ENCODE assay signal across 18 cellular contexts in the genomic region with DNA sequence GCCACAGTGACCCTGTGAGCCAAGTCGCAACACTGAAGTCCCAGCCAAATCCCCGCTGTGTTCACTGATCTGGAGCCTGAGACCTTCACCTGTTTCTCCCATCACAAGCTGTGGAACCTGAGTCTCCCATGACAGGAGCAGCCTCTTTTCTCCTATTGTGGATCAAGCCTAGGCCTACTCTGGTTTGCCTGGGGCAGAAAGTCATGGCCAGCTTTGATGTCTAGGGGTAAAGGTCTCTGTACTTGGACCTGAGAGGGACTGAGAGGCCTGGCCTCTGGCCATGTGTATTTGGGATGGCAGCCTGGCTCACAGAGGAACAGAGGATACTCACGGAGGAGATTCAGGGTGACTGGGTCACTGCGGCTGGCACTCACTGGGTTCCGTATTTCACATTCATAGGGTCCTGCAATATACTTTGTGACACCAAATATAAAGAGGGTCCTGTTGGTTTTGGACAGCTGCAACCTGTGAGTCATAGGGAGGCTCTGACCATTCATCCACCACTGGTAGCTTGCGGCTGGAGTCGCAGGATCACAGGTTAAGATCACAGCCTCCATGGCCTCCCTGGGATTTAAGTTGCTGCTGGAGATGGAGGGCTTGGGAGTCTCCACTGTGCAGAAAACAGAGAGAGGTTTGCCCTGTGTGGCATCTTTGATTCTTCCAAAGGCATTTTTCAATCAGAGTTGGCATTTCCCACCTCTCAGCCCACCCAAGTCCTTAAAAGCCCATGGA. TPM values are rescaled to one million over a fixed set of nuclear protein-coding genes. Genes with fewer than 3 reads are reported as not detected.
"Had no signal": no experiment of that assay in that cellular context is flagged by ENCODE, and none has a peak within 500 bp of the region (broad histone marks: within the 10 kb centered on the region; RNA-seq: fewer than 3 reads in every experiment).

No MANE protein-coding gene starts in this region.

RNA-seq across cellular contexts. Expression of gene PSG4, which starts 7.6 kb away (rescaled TPM):
- total RNA-seq: activated naive CD4-positive, alpha-beta T cell treated with anti-CD3 and anti-CD28 coated beads for 36 hours; activated naive CD8-positive, alpha-beta T cell treated with anti-CD3 and anti-CD28 coated beads for 36 hours; activated naive CD8-positive, alpha-beta T cell treated with anti-CD3 and anti-CD28 coated beads, Interleukin-2, amount 10 ng/mL, durations not matched to agents 7 days and 5 days; activated T-cell treated with anti-CD3 and anti-CD28 coated beads, Interleukin-2, amount 50 U/mL, for 4 hours; activated T-cell treated with anti-CD3 and anti-CD28 coated beads, Interleukin-2, amount 50 U/mL, for 72 hours; activated T-helper 1 cell treated with anti-CD3 and anti-CD28 coated beads, Interleukin-12 subunit alpha, Interleukin-12 subunit beta, Interleukin-2, Interleukin-4 antibody, amounts not matched to agents 30 ng/mL and 10 ng/mL and 1 ng/mL, durations not matched to agents 14 hours and 24 hours and 36 hours; activated T-helper 2 cell treated with anti-CD3 and anti-CD28 coated beads, Interferon-gamma antibody, Interleukin-2, Interleukin-4, amounts not matched to agents 10 μg/mL and 5 μg/mL and 100 μg/mL, durations not matched to agents 14 hours and 24 hours and 36 hours; aorta; ascending aorta; cardiac muscle cell; cardiac septum; cerebellum had no signal
- polyA plus RNA-seq: aorta, cardiac muscle cell had no signal

RNA-seq across cellular contexts. Expression of gene PSG5, which starts 11.5 kb away (rescaled TPM):
- total RNA-seq: activated naive CD4-positive, alpha-beta T cell treated with anti-CD3 and anti-CD28 coated beads for 36 hours; activated naive CD4-positive, alpha-beta T cell treated with anti-CD3 and anti-CD28 coated beads, Interleukin-2, amount 50 U/mL, for 72 hours; activated naive CD8-positive, alpha-beta T cell treated with anti-CD3 and anti-CD28 coated beads for 36 hours; activated naive CD8-positive, alpha-beta T cell treated with anti-CD3 and anti-CD28 coated beads, Interleukin-2, amount 10 ng/mL, durations not matched to agents 7 days and 5 days; activated T-cell treated with anti-CD3 and anti-CD28 coated beads, Interleukin-2, amount 50 U/mL, for 4 hours; activated T-cell treated with anti-CD3 and anti-CD28 coated beads, Interleukin-2, amount 50 U/mL, for 72 hours; activated T-helper 1 cell treated with anti-CD3 and anti-CD28 coated beads, Interleukin-12 subunit alpha, Interleukin-12 subunit beta, Interleukin-2, Interleukin-4 antibody, amounts not matched to agents 30 ng/mL and 10 ng/mL and 1 ng/mL, durations not matched to agents 14 hours and 24 hours and 36 hours; activated T-helper 17 cell treated with anti-CD3 and anti-CD28 coated beads, Interleukin-2, amount 50 U/mL, for 72 hours; activated T-helper 2 cell treated with anti-CD3 and anti-CD28 coated beads, Interferon-gamma antibody, Interleukin-2, Interleukin-4, amounts not matched to agents 10 μg/mL and 5 μg/mL and 100 μg/mL, durations not matched to agents 14 hours and 24 hours and 36 hours; adrenal gland; aorta; ascending aorta; breast epithelium; bronchial epithelial cell; cardiac muscle cell; cardiac septum had no signal
- polyA plus RNA-seq: adipose tissue, adrenal gland, aorta, cardiac muscle cell had no signal
